Comparison of ENCODE assay signal across 20 cellular contexts in genomic region chr7:94513565-94513860, GRCh38. TPM values are rescaled to one million over a fixed set of nuclear protein-coding genes. Genes with fewer than 3 reads are reported as not detected.
DNase-seq lines count a peak whose midpoint lies in the region; ATAC-seq and TF ChIP-seq lines count a peak whose summit lies in the region.
"Had no signal": no experiment of that assay in that cellular context is flagged by ENCODE, and none has a peak within 500 bp of the region (broad histone marks: within the 10 kb centered on the region; RNA-seq: fewer than 3 reads in every experiment).

No MANE protein-coding gene starts in this region.

- H3K4me1 Mint-ChIP-seq in stimulated activated naive CD8-positive, alpha-beta T cell treated with anti-CD3 and anti-CD28 coated beads, Interleukin-15, Interleukin-2, amounts not matched to agents 100 ng/mL and 50 ng/mL, for 24 hours (ENCODE audit: low read depth): peaks cover 56% of the 10 kb centered on the region
- peaks cover 45% of the 10 kb centered on the region for H3K4me1 Mint-ChIP-seq in stimulated activated naive CD8-positive, alpha-beta T cell treated with anti-CD3 and anti-CD28 coated beads, Interleukin-15, amount 100 ng/mL, for 72 hours

- peaks cover 29% of the 10 kb centered on the region for H3K4me1 ChIP-seq in SJCRH30

- H3K9me3 ChIP-seq in SJCRH30 (replicated peaks): no peaks in the 10 kb centered on the region
- H3K9me3 ChIP-seq: heart right ventricle, SK-N-SH, spleen had no signal

- peak overlapping the region; percentile 99 for H3K27ac ChIP-seq in SJCRH30
- H3K27ac ChIP-seq: heart right ventricle, KMS-11, spleen had no signal

- no peak for ATAC-seq in stimulated activated naive CD8-positive, alpha-beta T cell treated with anti-CD3 and anti-CD28 coated beads, Interleukin-15, amount 100 ng/mL, for 72 hours
- ATAC-seq in left lobe of liver: no peak
- ATAC-seq: activated T-cell treated with anti-CD3 and anti-CD28 coated beads, Interleukin-2, amount 50 U/mL, for 4 hours; heart right ventricle; PC-3; stimulated activated naive B cell treated with anti-CD40 and anti-IgM and Interleukin-4, amounts not matched to agents 10 μg/mL and 1 μg/mL and 100 μg/mL, for 72 hours had no signal

- H3K4me3 ChIP-seq in SJCRH30: no peak overlapping the region
- no peak overlapping the region for H3K4me3 ChIP-seq in fibroblast of the aortic adventitia (ENCODE audit: low read depth, low read length)
- H3K4me3 ChIP-seq: adrenal gland, heart right ventricle, spleen had no signal

- H3K27me3 Mint-ChIP-seq in stimulated activated naive CD8-positive, alpha-beta T cell treated with anti-CD3 and anti-CD28 coated beads, Interleukin-15, Interleukin-2, amounts not matched to agents 100 ng/mL and 50 ng/mL, for 24 hours: no peaks in the 10 kb centered on the region
- H3K27me3 Mint-ChIP-seq in stimulated activated naive CD8-positive, alpha-beta T cell treated with anti-CD3 and anti-CD28 coated beads, Interleukin-15, amount 100 ng/mL, for 72 hours: no peaks in the 10 kb centered on the region
- H3K27me3 Mint-ChIP-seq: stimulated activated naive B cell treated with anti-CD40 and anti-IgM and Interleukin-4, amounts not matched to agents 10 μg/mL and 1 μg/mL and 100 μg/mL, for 72 hours had no signal

- peak overlapping the region; percentile 13 for H3K27ac Mint-ChIP-seq in stimulated activated naive CD8-positive, alpha-beta T cell treated with anti-CD3 and anti-CD28 coated beads, Interleukin-15, Interleukin-2, amounts not matched to agents 100 ng/mL and 50 ng/mL, for 24 hours
- H3K27ac Mint-ChIP-seq in stimulated activated naive CD8-positive, alpha-beta T cell treated with anti-CD3 and anti-CD28 coated beads, Interleukin-15, amount 100 ng/mL, for 72 hours: no peak overlapping the region
- H3K27ac Mint-ChIP-seq: stimulated activated naive B cell treated with anti-CD40 and anti-IgM and Interleukin-4, amounts not matched to agents 10 μg/mL and 1 μg/mL and 100 μg/mL, for 72 hours had no signal

- H3K27me3 ChIP-seq in SJCRH30: no peaks in the 10 kb centered on the region
- H3K27me3 ChIP-seq: adrenal gland, heart right ventricle, spleen had no signal

- peaks cover 8% of the 10 kb centered on the region; the same call in 1 of the 2 replicates for H3K36me3 ChIP-seq in SJCRH30

- no peaks in the 10 kb centered on the region for H3K9me3 Mint-ChIP-seq in stimulated activated naive CD8-positive, alpha-beta T cell treated with anti-CD3 and anti-CD28 coated beads, Interleukin-15, Interleukin-2, amounts not matched to agents 100 ng/mL and 50 ng/mL, for 24 hours
- H3K9me3 Mint-ChIP-seq in stimulated activated naive CD8-positive, alpha-beta T cell treated with anti-CD3 and anti-CD28 coated beads, Interleukin-15, amount 100 ng/mL, for 72 hours: no peaks in the 10 kb centered on the region
- H3K9me3 Mint-ChIP-seq: activated T-cell treated with anti-CD3 and anti-CD28 coated beads, Interleukin-2, amount 50 U/mL, for 4 hours; stimulated activated naive B cell treated with anti-CD40 and anti-IgM and Interleukin-4, amounts not matched to agents 10 μg/mL and 1 μg/mL and 100 μg/mL, for 72 hours had no signal

- peaks cover 20% of the 10 kb centered on the region for H3K36me3 Mint-ChIP-seq in stimulated activated naive CD8-positive, alpha-beta T cell treated with anti-CD3 and anti-CD28 coated beads, Interleukin-15, Interleukin-2, amounts not matched to agents 100 ng/mL and 50 ng/mL, for 24 hours (ENCODE audit: low read depth)

- TF ChIP-seq CTCF in fibroblast of the aortic adventitia (IDR thresholded peaks at IDR 0.05; ENCODE audit: insufficient read depth, low read length): no peak

- DNase-seq in stimulated activated naive CD8-positive, alpha-beta T cell treated with anti-CD3 and anti-CD28 coated beads, Interleukin-15, amount 100 ng/mL, for 72 hours: no peak
- DNase-seq in SJCRH30 (peak in 1 of 2 experiments; percentile 29), fibroblast of the aortic adventitia (ENCODE audit: low read depth) (peak; percentile 30), activated gamma-delta T cell (lab: John Stamatoyannopoulos, UW) (no peak), left lobe of liver (ENCODE audit: low spot score) (no peak), GF-D8 (lab: John Stamatoyannopoulos, UW) (no peak)
- no peak for DNase-seq in stimulated activated CD4-positive, alpha-beta T cell treated with anti-CD3 and anti-CD28 coated beads, Interleukin-2, amount 100 ng/mL, for 48 hours
- DNase-seq: activated CD4-positive, alpha-beta T cell treated with anti-CD3 and anti-CD28 coated beads, Interleukin-2, amount 50 U/mL, for 4 hours; activated T-cell treated with anti-CD3 and anti-CD28 coated beads, Interleukin-2, amount 50 U/mL, for 4 hours; adrenal gland; erythroblast; heart right ventricle; NCI-H1436 treated with DMSO at 0.1 percent for 48 hours; NCI-H510A treated with DMSO at 0.1 percent for 48 hours; PC-3; SK-N-SH; stimulated activated naive B cell treated with anti-CD40 and anti-IgM and Interleukin-4, amounts not matched to agents 10 μg/mL and 1 μg/mL and 100 μg/mL, for 72 hours had no signal

- peak overlapping the region; percentile 11 for H3K4me3 Mint-ChIP-seq in stimulated activated naive CD8-positive, alpha-beta T cell treated with anti-CD3 and anti-CD28 coated beads, Interleukin-15, Interleukin-2, amounts not matched to agents 100 ng/mL and 50 ng/mL, for 24 hours
- H3K4me3 Mint-ChIP-seq in stimulated activated naive CD8-positive, alpha-beta T cell treated with anti-CD3 and anti-CD28 coated beads, Interleukin-15, amount 100 ng/mL, for 72 hours: no peak overlapping the region
- H3K4me3 Mint-ChIP-seq: activated T-cell treated with anti-CD3 and anti-CD28 coated beads, Interleukin-2, amount 50 U/mL, for 4 hours; stimulated activated naive B cell treated with anti-CD40 and anti-IgM and Interleukin-4, amounts not matched to agents 10 μg/mL and 1 μg/mL and 100 μg/mL, for 72 hours had no signal

RNA-seq across cellular contexts. Expression of gene CASD1, which starts 3.9 kb away (rescaled TPM):
- 42.3 and 47.3 TPM in 2 replicates for total RNA-seq in SJCRH30 (2014; rRNA removed; shearing (Covaris generic))
- total RNA-seq in fibroblast of the aortic adventitia (ENCODE audit: low replicate concordance) (4.9 and 18.7 TPM in 2 replicates), left lobe of liver (4.7 TPM)
